Comparison of ENCODE assay signal across 8 cellular contexts in genomic region chr6:136782021-136782770, GRCh38. TPM values are rescaled to one million over a fixed set of nuclear protein-coding genes. Genes with fewer than 3 reads are reported as not detected.
DNase-seq lines count a peak whose midpoint lies in the region; ATAC-seq and TF ChIP-seq lines count a peak whose summit lies in the region.

No MANE protein-coding gene starts in this region.

- H3K4me3 Mint-ChIP-seq in activated T-cell treated with anti-CD3 and anti-CD28 coated beads, Interleukin-2, amount 50 U/mL, for 72 hours: peak overlapping the region; percentile 37 to 60
- H3K4me3 Mint-ChIP-seq in stimulated activated naive CD8-positive, alpha-beta T cell treated with anti-CD3 and anti-CD28 coated beads, Interleukin-15, amount 100 ng/mL, for 72 hours: peak overlapping the region in 1 of 2 donors; percentile 28

- H3K79me2 ChIP-seq in fibroblast of lung (ENCODE audit: control insufficient read depth, insufficient read depth, low read length): peaks cover 60% of the 10 kb centered on the region

- no peaks in the 10 kb centered on the region for H3K27me3 Mint-ChIP-seq in activated T-cell treated with anti-CD3 and anti-CD28 coated beads, Interleukin-2, amount 50 U/mL, for 72 hours (ENCODE audit: low read depth)
- no peaks in the 10 kb centered on the region for H3K27me3 Mint-ChIP-seq in stimulated activated naive CD8-positive, alpha-beta T cell treated with anti-CD3 and anti-CD28 coated beads, Interleukin-15, amount 100 ng/mL, for 72 hours

- no peaks in the 10 kb centered on the region for H3K27me3 ChIP-seq in fibroblast of lung (ENCODE audit: control insufficient read depth, insufficient read depth, low read length)

- DNase-seq in activated T-cell treated with anti-CD3 and anti-CD28 coated beads, Interleukin-2, amount 50 U/mL, for 72 hours: no peak
- DNase-seq in activated T-cell treated with anti-CD3 and anti-CD28 coated beads, Interleukin-2, amount 50 U/mL, for 48 hours: no peak
- DNase-seq in SW480 (ENCODE audit: low spot score): peak; percentile 7
- DNase-seq in fibroblast of lung (ENCODE audit: low read depth in 2 of 2): peak; percentile 57 to 75
- DNase-seq in stimulated activated naive CD8-positive, alpha-beta T cell treated with anti-CD3 and anti-CD28 coated beads, Interleukin-15, amount 100 ng/mL, for 72 hours: no peak
- DNase-seq in SHP77 treated with DMSO at 0.1 percent for 48 hours (lab: John Stamatoyannopoulos, UW): no peak

- H3K27ac Mint-ChIP-seq in activated T-cell treated with anti-CD3 and anti-CD28 coated beads, Interleukin-2, amount 50 U/mL, for 72 hours: peak overlapping the region; percentile 86
- no peak overlapping the region for H3K27ac Mint-ChIP-seq in stimulated activated naive CD8-positive, alpha-beta T cell treated with anti-CD3 and anti-CD28 coated beads, Interleukin-15, amount 100 ng/mL, for 72 hours

- H2AFZ ChIP-seq in fibroblast of lung (ENCODE audit: low read length): no peak overlapping the region

- no peak for TF ChIP-seq CTCF in fibroblast of lung (conservative IDR thresholded peaks at IDR 0.05 in 1 of 2, IDR thresholded peaks at IDR 0.05 in 1 of 2; ENCODE audit: low read depth in 1 of 2, low read length in 2 of 2)

- no peaks in the 10 kb centered on the region for H3K9me3 ChIP-seq in fibroblast of lung (ENCODE audit: control insufficient read depth, insufficient read depth, low read depth, low read length)

- H3K36me3 ChIP-seq in fibroblast of lung (ENCODE audit: control insufficient read depth, insufficient read depth, low read length): peaks cover 2% of the 10 kb centered on the region

- H3K4me1 Mint-ChIP-seq in activated T-cell treated with anti-CD3 and anti-CD28 coated beads, Interleukin-2, amount 50 U/mL, for 72 hours (ENCODE audit: low read depth): peaks cover 53% of the 10 kb centered on the region
- H3K4me1 Mint-ChIP-seq in stimulated activated naive CD8-positive, alpha-beta T cell treated with anti-CD3 and anti-CD28 coated beads, Interleukin-15, amount 100 ng/mL, for 72 hours: peaks cover 43% of the 10 kb centered on the region

- peaks cover 0 to 7% of the 10 kb centered on the region in 2 donors for H3K36me3 Mint-ChIP-seq in activated T-cell treated with anti-CD3 and anti-CD28 coated beads, Interleukin-2, amount 50 U/mL, for 72 hours (ENCODE audit: insufficient read depth in 2 of 2)

- no peaks in the 10 kb centered on the region for H3K9me3 Mint-ChIP-seq in activated T-cell treated with anti-CD3 and anti-CD28 coated beads, Interleukin-2, amount 50 U/mL, for 72 hours
- H3K9me3 Mint-ChIP-seq in stimulated activated naive CD8-positive, alpha-beta T cell treated with anti-CD3 and anti-CD28 coated beads, Interleukin-15, amount 100 ng/mL, for 72 hours: no peaks in the 10 kb centered on the region

- H3K4me1 ChIP-seq in fibroblast of lung (ENCODE audit: control insufficient read depth, extremely low read depth, insufficient read depth, low read length): peaks cover 17% of the 10 kb centered on the region

- peak; percentile 75 to 84 for ATAC-seq in activated T-cell treated with anti-CD3 and anti-CD28 coated beads, Interleukin-2, amount 50 U/mL, for 72 hours (replicated peaks in 1 of 2)
- ATAC-seq in stimulated activated naive CD8-positive, alpha-beta T cell treated with anti-CD3 and anti-CD28 coated beads, Interleukin-15, amount 100 ng/mL, for 72 hours: peak; percentile 66
- no peak for ATAC-seq in GM21381 (IDR thresholded peaks at IDR 0.05; ENCODE audit: unreplicated experiment)
- no peak for ATAC-seq in GM18868 (IDR thresholded peaks at IDR 0.05; ENCODE audit: unreplicated experiment)

- H3K4me2 ChIP-seq in fibroblast of lung (ENCODE audit: extremely low read depth, insufficient read depth, low read length): no peak overlapping the region

- no peak overlapping the region for H3K9ac ChIP-seq in fibroblast of lung (ENCODE audit: insufficient read depth, low read length)

- H3K4me3 ChIP-seq in fibroblast of lung (replicated peaks in 1 of 4; ENCODE audit: control extremely low read depth in 1 of 4, insufficient read depth in 1 of 4, low read depth in 3 of 4, low read length in 4 of 4): no peak overlapping the region

- H3K27ac ChIP-seq in fibroblast of lung (ENCODE audit: insufficient read depth, low read length): peak overlapping the region; percentile 29

- no peaks in the 10 kb centered on the region for H4K20me1 ChIP-seq in fibroblast of lung (ENCODE audit: control insufficient read depth, extremely low read depth, insufficient read depth, low read length)

RNA-seq across cellular contexts. Expression of gene MAP3K5, which starts 10.1 kb away (rescaled TPM):
- 10 to 100 TPM; 12.8 to 18.5 TPM for total RNA-seq in activated T-cell treated with anti-CD3 and anti-CD28 coated beads, Interleukin-2, amount 50 U/mL, for 72 hours
- 45.2 and 62.6 TPM in 2 replicates for total RNA-seq in fibroblast of lung
- polyA plus RNA-seq in fibroblast of lung: 10.9 and 20.4 TPM in 2 replicates
- polyA plus RNA-seq in fibroblast of lung (2012): 9.7 and 20.1 TPM in 2 replicates
- 3.1 and 7.1 TPM in 2 replicates for polyA minus RNA-seq in fibroblast of lung (ENCODE audit: low replicate concordance)

RNA-seq across cellular contexts. Expression of gene PEX7, which starts 40.2 kb away (rescaled TPM):
- 1 to 10 TPM; 3.8 to 4.9 TPM for total RNA-seq in activated T-cell treated with anti-CD3 and anti-CD28 coated beads, Interleukin-2, amount 50 U/mL, for 72 hours
- total RNA-seq in fibroblast of lung: 8.7 and 18.0 TPM in 2 replicates
- polyA plus RNA-seq in fibroblast of lung: 9.3 and 10.2 TPM in 2 replicates
- 5.6 and 6.1 TPM in 2 replicates for polyA plus RNA-seq in fibroblast of lung (2012)
- 1.4 and 5.9 TPM in 2 replicates for polyA minus RNA-seq in fibroblast of lung (ENCODE audit: low replicate concordance)

Comparison
In these comparisons a context has a peak if more than half of its experiments do, and no peak if none do; other contexts are left out.
1. ATAC-seq: peak in activated T-cell treated with anti-CD3 and anti-CD28 coated beads, Interleukin-2, amount 50 U/mL, for 72 hours (2 of 2) and stimulated activated naive CD8-positive, alpha-beta T cell treated with anti-CD3 and anti-CD28 coated beads, Interleukin-15, amount 100 ng/mL, for 72 hours (single experiment); none in GM21381 (single experiment) and GM18868 (single experiment).
2. DNase-seq: peak in SW480 (single experiment) and fibroblast of lung (2 of 2); none in activated T-cell treated with anti-CD3 and anti-CD28 coated beads, Interleukin-2, amount 50 U/mL, for 72 hours (0 of 2), activated T-cell treated with anti-CD3 and anti-CD28 coated beads, Interleukin-2, amount 50 U/mL, for 48 hours (0 of 2), stimulated activated naive CD8-positive, alpha-beta T cell treated with anti-CD3 and anti-CD28 coated beads, Interleukin-15, amount 100 ng/mL, for 72 hours (0 of 2) and SHP77 treated with DMSO at 0.1 percent for 48 hours (single experiment).